10 cellular contexts compared by ENCODE assay signal in the genomic region with DNA sequence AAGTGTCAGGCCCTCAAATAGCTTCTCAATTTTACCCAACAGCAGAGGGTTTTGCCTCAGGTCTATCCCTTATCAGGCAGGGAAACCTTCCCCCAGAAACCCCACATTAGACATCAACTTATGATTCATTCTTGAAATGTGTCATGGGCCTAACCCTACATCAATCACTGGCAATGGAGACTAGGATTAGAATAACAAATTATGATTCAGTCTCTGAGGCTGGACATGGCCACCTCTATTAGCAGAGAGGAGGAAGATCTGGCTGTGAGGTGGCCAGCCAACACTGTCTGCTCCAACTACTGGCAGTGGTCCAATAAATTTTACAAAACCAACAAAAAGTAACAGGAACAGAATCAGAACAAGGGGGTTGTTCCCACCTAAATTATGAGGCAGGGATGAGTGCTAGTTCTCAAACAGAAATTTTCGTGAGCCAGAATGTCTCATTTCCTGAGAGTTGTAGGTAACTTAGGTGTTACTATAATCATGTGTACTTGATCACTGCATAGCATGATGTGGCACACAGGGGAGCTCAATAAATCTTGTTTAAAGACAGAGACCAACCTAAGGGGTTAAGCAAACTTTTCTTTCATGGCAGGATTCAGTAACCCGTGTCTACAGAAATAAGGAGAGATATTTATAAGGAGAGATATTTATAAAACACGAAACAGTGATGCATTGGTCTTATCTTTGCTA.
DNase-seq lines count a peak whose midpoint lies in the region; ATAC-seq lines count a peak whose summit lies in the region.
"Had no signal": no experiment of that assay in that cellular context is flagged by ENCODE, and none has a peak within 500 bp of the region (broad histone marks: within the 10 kb centered on the region; RNA-seq: fewer than 3 reads in every experiment).

No MANE protein-coding gene starts in this region.

- CTCF ChIA-PET in T-cell (lab: Charles Lee) = interaction anchor here (0.6 to 2.8 kb wide), 8 partner anchors 8 to 208 kb away, joined by 3 to 11 read pairs (median 3); no protein-coding TSS in a partner anchor

- H3K9me3 Mint-ChIP-seq in T-cell = no peaks in the 10 kb centered on the region

- peak; percentile 42 for DNase-seq in COLO829 (ENCODE audit: low spot score)
- no peak for DNase-seq in T-cell
- DNase-seq in glomerular visceral epithelial cell (ENCODE audit: extremely low spot score) = peak; percentile 81
- no peak for DNase-seq in NCI-H748 treated with DMSO at 0.1 percent for 48 hours (lab: John Stamatoyannopoulos, UW)
- DNase-seq in amygdala (lab: John Stamatoyannopoulos, UW) = no peak
- no peak for DNase-seq in NCI-H524 (lab: John Stamatoyannopoulos, UW)
- DNase-seq: activated CD4-positive, alpha-beta T cell treated with anti-CD3 and anti-CD28 coated beads for 4 hours; NCI-H2081 treated with DMSO at 0.1 percent for 48 hours had no signal

- H3K27ac Mint-ChIP-seq in T-cell = peak overlapping the region; percentile 84 to 91

- peak; percentile 29 for ATAC-seq in GM21786 (IDR thresholded peaks at IDR 0.05; ENCODE audit: unreplicated experiment)
- ATAC-seq in T-cell (replicated peaks in 1 of 4) = peak in 3 of 4 experiments; percentile 11 to 28 (median 23)
- ATAC-seq in GM19023 (IDR thresholded peaks at IDR 0.05; ENCODE audit: unreplicated experiment) = no peak

- peaks cover 74 to 79% (median 77%) of the 10 kb centered on the region in 3 donors for H3K4me1 Mint-ChIP-seq in T-cell

- peaks cover 13% of the 10 kb centered on the region for H3K36me3 Mint-ChIP-seq in T-cell

- POLR2A ChIA-PET in T-cell (lab: Charles Lee) = no interaction called here

- no peaks in the 10 kb centered on the region for H3K27me3 Mint-ChIP-seq in T-cell

- no peak overlapping the region for H3K4me3 Mint-ChIP-seq in T-cell

Comparison
In these comparisons a context has a peak if more than half of its experiments do, and no peak if none do; other contexts are left out.
1. DNase-seq: peak in COLO829 (single experiment) and glomerular visceral epithelial cell (single experiment); none in T-cell (0 of 34), NCI-H748 treated with DMSO at 0.1 percent for 48 hours (single experiment), amygdala (0 of 56) and NCI-H524 (0 of 2).